In the genomic region with DNA sequence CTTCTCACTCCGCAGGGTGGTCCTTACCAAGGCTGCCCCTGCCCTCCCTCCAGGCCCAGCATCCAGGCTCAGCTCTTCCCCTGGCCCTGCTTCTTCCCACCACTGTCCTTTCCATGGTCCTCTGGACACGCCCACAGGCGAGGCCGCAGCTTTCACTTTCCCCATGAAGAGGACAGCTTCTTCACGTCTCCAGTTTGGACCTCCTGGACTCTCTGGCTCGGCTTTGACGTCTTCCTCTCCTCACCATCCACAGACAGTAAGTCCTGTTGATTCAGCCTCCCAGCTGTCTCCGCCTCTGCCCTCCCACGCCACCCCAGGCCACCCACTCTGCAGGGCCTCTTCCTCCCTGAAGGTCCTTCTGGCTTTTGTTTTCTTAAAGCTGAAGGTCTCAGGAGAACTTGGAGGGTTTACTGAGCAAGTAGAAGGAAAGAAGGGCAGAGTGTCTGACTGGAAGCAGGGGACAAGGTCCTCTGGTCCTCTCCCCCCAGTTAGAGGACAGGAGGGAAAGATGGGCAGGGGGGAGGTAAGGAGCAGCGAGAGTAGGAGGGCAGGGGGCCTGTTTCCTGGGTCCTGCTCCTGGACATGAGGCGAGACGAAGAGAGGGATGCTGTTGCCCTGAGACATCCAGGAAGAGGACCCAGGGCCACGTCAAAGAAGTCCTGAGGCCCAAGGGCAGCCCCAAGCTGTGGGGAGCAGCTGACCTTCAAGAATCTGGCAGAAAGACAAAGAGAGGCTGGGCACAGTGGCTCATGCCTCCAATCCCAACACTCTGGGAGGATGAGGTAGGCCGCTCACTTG, we compare ENCODE assay signal across 1 cellular context.
TF ChIP-seq lines count a peak whose summit lies in the region.

No MANE protein-coding gene starts in this region.

TF ChIP-seq in H1, 55 proteins besides CTCF, POLR2A, EP300 and RAD21:
- TF ChIP-seq SIN3A (conservative IDR thresholded peaks at IDR 0.05 in 1 of 2, IDR thresholded peaks at IDR 0.05 in 1 of 2; ENCODE audit: low read depth in 1 of 2, low read length in 2 of 2), result no peak
- no peak for TF ChIP-seq EGR1 (IDR thresholded peaks at IDR 0.05; ENCODE audit: borderline replicate concordance, low read depth, low read length)
